ENCODE assay signal across 35 cellular contexts in the genomic region with DNA sequence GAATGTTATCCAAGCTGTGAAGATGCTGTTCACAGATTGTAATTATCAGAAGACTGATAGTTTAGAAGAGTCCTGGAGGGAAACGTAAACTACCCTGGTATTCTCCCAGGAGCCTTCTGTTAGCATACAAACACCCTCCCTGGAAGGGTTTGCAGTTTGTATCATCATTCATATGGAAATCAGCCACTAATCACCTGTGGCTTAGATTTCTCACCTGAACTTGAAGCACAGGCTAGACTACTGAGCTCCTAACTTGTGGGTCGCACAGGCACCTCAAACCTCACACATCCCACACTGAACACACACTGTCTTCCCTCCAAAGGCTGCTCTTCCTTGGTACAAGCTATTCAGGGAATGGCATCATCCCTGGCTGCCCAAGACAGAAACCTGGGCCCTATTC. TPM values are rescaled to one million over a fixed set of nuclear protein-coding genes. Genes with fewer than 3 reads are reported as not detected.
"Had no signal": no experiment of that assay in that cellular context is flagged by ENCODE, and none has a peak within 500 bp of the region (broad histone marks: within the 10 kb centered on the region; RNA-seq: fewer than 3 reads in every experiment).

No MANE protein-coding gene starts in this region.

- H3K4me3 ChIP-seq: ascending aorta, cardiac muscle cell, Peyer's patch, SJSA1 had no signal

- H3K4me3 Mint-ChIP-seq: activated CD4-positive, alpha-beta T cell treated with anti-CD3 and anti-CD28 coated beads for 36 hours; activated CD4-positive, alpha-beta T cell treated with anti-CD3 and anti-CD28 coated beads, Interleukin-2, amount 10 ng/mL, durations not matched to agents 7 days and 5 days; activated CD8-positive, alpha-beta T cell treated with anti-CD3 and anti-CD28 coated beads, Interleukin-2, amount 10 ng/mL, durations not matched to agents 7 days and 5 days; activated naive CD4-positive, alpha-beta T cell treated with anti-CD3 and anti-CD28 coated beads, Interleukin-2, amount 50 U/mL, for 24 hours; activated naive CD8-positive, alpha-beta T cell treated with anti-CD3 and anti-CD28 coated beads, Interleukin-2, amount 10 ng/mL, durations not matched to agents 7 days and 5 days; activated T-cell treated with anti-CD3 and anti-CD28 coated beads, Interleukin-2, amount 50 U/mL, for 24 hours; T-helper 1 cell treated with Interleukin-12 subunit alpha and Interleukin-12 subunit beta and Interleukin-4 antibody, amounts not matched to agents 30 μg/mL and 1 μg/mL, for 36 hours; T-helper 2 cell treated with Interferon-gamma antibody and Interleukin-4, amounts not matched to agents 5 μg/mL and 100 μg/mL, for 36 hours had no signal

- H3K4me1 ChIP-seq: ascending aorta, Peyer's patch, SJSA1 had no signal

- ATAC-seq: activated CD4-positive, alpha-beta T cell treated with anti-CD3 and anti-CD28 coated beads for 36 hours; activated CD4-positive, CD25-positive, alpha-beta regulatory T cell treated with anti-CD3 and anti-CD28 coated beads, Interleukin-2, amount 50 U/mL, for 24 hours; activated CD8-positive, alpha-beta T cell treated with anti-CD3 and anti-CD28 coated beads, Interleukin-2, amount 10 ng/mL, durations not matched to agents 7 days and 5 days; PC-3 had no signal

- H3K9ac ChIP-seq: SK-N-SH had no signal

- H3K27ac ChIP-seq: ascending aorta, cardiac muscle cell, Peyer's patch, SJSA1 had no signal

- H3K36me3 ChIP-seq: ascending aorta, cardiac muscle cell, SJSA1 had no signal

- H3K9me3 Mint-ChIP-seq: activated CD4-positive, alpha-beta T cell treated with anti-CD3 and anti-CD28 coated beads, Interleukin-2, amount 10 ng/mL, durations not matched to agents 7 days and 5 days; activated naive CD4-positive, alpha-beta T cell treated with anti-CD3 and anti-CD28 coated beads, Interleukin-2, amount 50 U/mL, for 24 hours; activated naive CD8-positive, alpha-beta T cell treated with anti-CD3 and anti-CD28 coated beads, Interleukin-2, amount 10 ng/mL, durations not matched to agents 7 days and 5 days; activated T-cell treated with anti-CD3 and anti-CD28 coated beads, Interleukin-2, amount 50 U/mL, for 24 hours; activated T-helper 2 cell treated with anti-CD3 and anti-CD28 coated beads, Interferon-gamma antibody, Interleukin-2, Interleukin-4, amounts not matched to agents 10 μg/mL and 5 μg/mL and 100 μg/mL, durations not matched to agents 14 hours and 24 hours and 36 hours; T-helper 1 cell treated with Interleukin-12 subunit alpha and Interleukin-12 subunit beta and Interleukin-4 antibody, amounts not matched to agents 30 μg/mL and 1 μg/mL, for 36 hours; T-helper 2 cell treated with Interferon-gamma antibody and Interleukin-4, amounts not matched to agents 5 μg/mL and 100 μg/mL, for 36 hours had no signal

- H3K9me3 ChIP-seq: ascending aorta, Peyer's patch, SJSA1, SK-N-SH had no signal

- DNase-seq: activated CD4-positive, alpha-beta T cell treated with anti-CD3 and anti-CD28 coated beads for 36 hours; activated CD4-positive, alpha-beta T cell treated with anti-CD3 and anti-CD28 coated beads, Interleukin-2, amount 10 ng/mL, durations not matched to agents 7 days and 5 days; activated CD4-positive, alpha-beta T cell treated with anti-CD3 and anti-CD28 coated beads, Interleukin-2, amount 50 U/mL, for 48 hours; activated CD8-positive, alpha-beta T cell treated with anti-CD3 and anti-CD28 coated beads, Interleukin-2, amount 10 ng/mL, durations not matched to agents 7 days and 5 days; activated gamma-delta T cell; activated naive CD4-positive, alpha-beta T cell treated with Interleukin-2 at 50 U/mL for 16 hours; activated naive CD8-positive, alpha-beta T cell treated with anti-CD3 and anti-CD28 coated beads, Interleukin-2, amount 10 ng/mL, durations not matched to agents 7 days and 5 days; activated T-cell treated with anti-CD3 and anti-CD28 coated beads, Interleukin-2, amount 50 U/mL, for 24 hours; amygdala; Karpas-422; NCI-H1048; NCI-H1105 treated with DMSO at 0.1 percent for 48 hours; NCI-H1436; NCI-H1694; NCI-H1930; NCI-H2081 treated with DMSO at 0.1 percent for 48 hours; NCI-H226; NCI-H446 treated with DMSO at 0.1 percent for 48 hours; NCI-H524; NCI-H69; NK-92 treated with Interleukin-12 subunit alpha and Interleukin-12 subunit beta, amount 100 ng/mL, for 24 hours; PC-3; Peyer's patch; RPMI8226; SHP77 treated with DMSO at 0.1 percent for 48 hours; SK-N-SH had no signal

- H3K4me2 ChIP-seq: SK-N-SH had no signal

- H3K27me3 Mint-ChIP-seq: activated CD4-positive, alpha-beta T cell treated with anti-CD3 and anti-CD28 coated beads for 36 hours; activated CD4-positive, alpha-beta T cell treated with anti-CD3 and anti-CD28 coated beads, Interleukin-2, amount 10 ng/mL, durations not matched to agents 7 days and 5 days; activated naive CD4-positive, alpha-beta T cell treated with anti-CD3 and anti-CD28 coated beads, Interleukin-2, amount 50 U/mL, for 24 hours; activated naive CD8-positive, alpha-beta T cell treated with anti-CD3 and anti-CD28 coated beads, Interleukin-2, amount 10 ng/mL, durations not matched to agents 7 days and 5 days; activated T-cell treated with anti-CD3 and anti-CD28 coated beads, Interleukin-2, amount 50 U/mL, for 24 hours had no signal

- H3K27me3 ChIP-seq: ascending aorta, Peyer's patch, SJSA1 had no signal

- H3K4me1 Mint-ChIP-seq: activated CD4-positive, alpha-beta T cell treated with anti-CD3 and anti-CD28 coated beads for 36 hours; activated CD4-positive, alpha-beta T cell treated with anti-CD3 and anti-CD28 coated beads, Interleukin-2, amount 10 ng/mL, durations not matched to agents 7 days and 5 days; activated naive CD4-positive, alpha-beta T cell treated with anti-CD3 and anti-CD28 coated beads, Interleukin-2, amount 50 U/mL, for 24 hours had no signal

- H3K27ac Mint-ChIP-seq: activated CD4-positive, alpha-beta T cell treated with anti-CD3 and anti-CD28 coated beads for 36 hours; activated CD4-positive, alpha-beta T cell treated with anti-CD3 and anti-CD28 coated beads, Interleukin-2, amount 10 ng/mL, durations not matched to agents 7 days and 5 days; activated CD8-positive, alpha-beta T cell treated with anti-CD3 and anti-CD28 coated beads, Interleukin-2, amount 10 ng/mL, durations not matched to agents 7 days and 5 days; activated naive CD4-positive, alpha-beta T cell treated with anti-CD3 and anti-CD28 coated beads, Interleukin-2, amount 50 U/mL, for 24 hours; activated naive CD8-positive, alpha-beta T cell treated with anti-CD3 and anti-CD28 coated beads, Interleukin-2, amount 10 ng/mL, durations not matched to agents 7 days and 5 days; activated T-cell treated with anti-CD3 and anti-CD28 coated beads, Interleukin-2, amount 50 U/mL, for 24 hours; activated T-helper 2 cell treated with anti-CD3 and anti-CD28 coated beads, Interferon-gamma antibody, Interleukin-2, Interleukin-4, amounts not matched to agents 10 μg/mL and 5 μg/mL and 100 μg/mL, durations not matched to agents 14 hours and 24 hours and 36 hours; T-helper 1 cell treated with Interleukin-12 subunit alpha and Interleukin-12 subunit beta and Interleukin-4 antibody, amounts not matched to agents 30 μg/mL and 1 μg/mL, for 36 hours; T-helper 2 cell treated with Interferon-gamma antibody and Interleukin-4, amounts not matched to agents 5 μg/mL and 100 μg/mL, for 36 hours had no signal

RNA-seq across cellular contexts. Expression of a gene that starts 30.7 kb away (rescaled TPM):
- total RNA-seq: MCF 10A had no signal
